In the genomic region with DNA sequence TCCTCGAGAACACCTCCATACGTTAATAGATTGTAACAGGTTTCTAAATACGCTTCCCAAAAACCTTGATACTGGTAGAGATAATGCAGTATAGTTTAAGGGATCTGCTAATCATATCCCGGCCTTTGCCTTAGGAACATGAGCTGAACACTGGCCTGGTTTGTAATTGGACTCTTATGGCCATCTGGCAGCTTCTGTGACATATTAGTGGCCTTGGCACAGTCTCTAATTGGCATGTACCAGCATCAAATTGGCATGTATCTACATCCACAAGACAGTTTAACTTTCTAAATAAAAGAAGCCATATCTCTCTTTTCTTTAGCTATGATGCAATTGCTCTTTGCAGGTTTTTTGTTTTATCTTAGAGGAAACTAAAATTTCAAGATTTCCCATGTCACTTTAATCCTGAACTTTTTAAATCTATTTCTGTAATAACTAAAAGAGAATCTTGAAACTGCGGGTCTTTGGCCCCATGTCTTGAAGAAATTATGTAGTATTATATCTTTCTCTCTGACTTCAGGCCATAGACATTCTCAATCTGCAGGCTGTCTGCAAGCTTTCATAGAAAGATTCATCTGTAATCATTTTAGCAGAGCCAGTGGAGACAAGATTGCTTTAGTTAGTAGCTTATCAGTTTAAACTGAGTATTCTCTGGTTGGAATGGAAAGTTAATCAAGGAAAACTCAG, we compare ENCODE assay signal across 14 cellular contexts. TPM values are rescaled to one million over a fixed set of nuclear protein-coding genes. Genes with fewer than 3 reads are reported as not detected.
DNase-seq lines count a peak whose midpoint lies in the region; ATAC-seq, FAIRE-seq and TF ChIP-seq lines count a peak whose summit lies in the region.
"Had no signal": no experiment of that assay in that cellular context is flagged by ENCODE, and none has a peak within 500 bp of the region (broad histone marks: within the 10 kb centered on the region; RNA-seq: fewer than 3 reads in every experiment).

No MANE protein-coding gene starts in this region.

- no peaks in the 10 kb centered on the region for H3K4me1 Mint-ChIP-seq in T-cell

- H3K9me3 Mint-ChIP-seq in T-cell: peaks cover 11 to 18% (median 16%) of the 10 kb centered on the region in 3 donors

- FAIRE-seq in RCC 7860 (lab: Jason Lieb, UNC): no peak
- FAIRE-seq: GM18507 had no signal

- POLR2A ChIA-PET in T-cell (lab: Charles Lee): no interaction called here

- CTCF ChIA-PET in T-cell (lab: Charles Lee): no interaction called here

- H3K4me3 Mint-ChIP-seq in T-cell: no peak overlapping the region

- no peak overlapping the region for H3K9ac ChIP-seq in SK-N-MC (ENCODE audit: insufficient read length)

- H3K36me3 Mint-ChIP-seq in T-cell: peaks cover 53% of the 10 kb centered on the region

- peak; percentile 8 for DNase-seq in NCI-H2227 (lab: John Stamatoyannopoulos, UW; ENCODE audit: unreplicated experiment)
- DNase-seq in NCI-H2227 treated with DMSO at 0.1 percent for 48 hours (lab: John Stamatoyannopoulos, UW): no peak
- DNase-seq in SK-N-MC (ENCODE audit: low read depth, low spot score): no peak
- no peak for DNase-seq in left ventricle myocardium superior
- DNase-seq in tibial artery: no peak
- no peak for DNase-seq in T-cell
- no peak for DNase-seq in activated gamma-delta T cell treated with Interleukin-2 at 50 U/mL for 16 hours
- DNase-seq in RCC 7860 (ENCODE audit: low spot score): no peak
- DNase-seq: DMS79, NCI-H1417, SIG-M5 had no signal

- no peaks in the 10 kb centered on the region for H3K27me3 Mint-ChIP-seq in T-cell

- intact Hi-C loops in left ventricle myocardium superior (cut with micrococcal nuclease): no loop called here
- intact Hi-C loops in tibial artery (cut with DNase I; ENCODE audit: low total_unique reads): loop anchor here (10.0 kb wide), 1 partner anchor 54 kb away; no protein-coding TSS in a partner anchor

- H3K9me3 ChIP-seq in SK-N-MC (ENCODE audit: low read depth, low read length): no peaks in the 10 kb centered on the region; the same call in 1 of the 2 replicates
- H3K9me3 ChIP-seq in tibial artery: peaks cover 0 to 12% (median 0%) of the 10 kb centered on the region in 3 donors

- peak; percentile 87 for ATAC-seq in left ventricle myocardium superior
- no peak for ATAC-seq in T-cell (replicated peaks in 1 of 4)

- H3K4me1 ChIP-seq in tibial artery: peaks cover 0 to 65% (median 45%) of the 10 kb centered on the region in 4 donors

- no peak for TF ChIP-seq CTCF in tibial artery (IDR thresholded peaks at IDR 0.05)

- no peaks in the 10 kb centered on the region for H3K27me3 ChIP-seq in tibial artery
- H3K27me3 ChIP-seq: foreskin keratinocyte had no signal

- H3K27ac ChIP-seq in SK-N-MC (peak overlapping the region; percentile 52; the same call in 1 of the 2 replicates), tibial artery (peak overlapping the region; percentile 39 to 76)
- H3K27ac ChIP-seq: foreskin keratinocyte, HL-60 had no signal

- H3K36me3 ChIP-seq in SK-N-MC (ENCODE audit: insufficient read depth, low read length) (peaks cover 19% of the 10 kb centered on the region), tibial artery (peaks cover 0 to 8% (median 4%) of the 10 kb centered on the region in 3 donors)

- no peak overlapping the region for H3K27ac Mint-ChIP-seq in T-cell

- H3K4me3 ChIP-seq in SK-N-MC (no peak overlapping the region), tibial artery (no peak overlapping the region)

RNA-seq across cellular contexts. Expression of gene FILIP1L, which starts 44.7 kb away (rescaled TPM):
- total RNA-seq in left ventricle myocardium superior (28.6 TPM), T-cell (under 1 TPM in 4 of 5 donors, not detected in 1; 0.10 to 0.38 (median 0.27) TPM)

Comparison
In these comparisons a context has a peak if more than half of its experiments do, and no peak if none do; other contexts are left out.
1. RNA of gene FILIP1L, which starts 44.7 kb away (total RNA-seq): 28.6 TPM in left ventricle myocardium superior (single experiment); 0.10 to 0.38 TPM in T-cell; every median in the first group is over 10 times any median in the second.